Comparison of ENCODE assay signal across 1 cellular context in the genomic region with DNA sequence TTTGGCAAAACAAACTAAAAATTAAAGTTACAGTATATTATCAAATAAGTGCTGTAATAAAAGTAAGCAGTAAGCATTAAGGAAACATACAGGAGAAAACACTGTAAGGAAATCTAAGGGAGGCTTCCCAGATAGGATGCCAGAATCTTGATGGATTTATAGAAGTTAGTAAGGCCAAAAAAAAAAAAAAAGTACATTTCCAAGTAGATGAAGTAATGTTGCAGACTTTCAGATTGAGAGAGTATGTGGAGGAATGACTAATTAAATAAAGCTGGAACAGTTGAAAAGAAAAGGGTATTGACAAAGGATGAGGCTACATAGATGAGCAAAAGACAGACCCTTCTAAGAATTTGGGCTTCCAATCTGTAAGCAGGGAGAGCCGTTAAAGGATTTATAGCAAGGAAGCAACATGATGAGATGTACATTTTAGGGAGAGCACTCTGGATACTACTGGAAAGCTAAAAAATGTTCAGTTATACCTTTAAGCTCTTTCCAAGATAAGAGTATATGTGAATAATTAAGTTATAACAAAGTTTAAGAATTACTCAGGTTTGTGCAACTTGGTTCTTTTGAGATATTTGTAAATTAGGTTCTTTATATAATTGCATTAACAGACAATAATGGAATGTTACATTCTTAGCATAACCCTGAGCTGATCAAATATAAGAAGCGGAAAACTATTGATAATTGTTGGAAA.
TF ChIP-seq lines count a peak whose summit lies in the region.

No MANE protein-coding gene starts in this region.

TF ChIP-seq in IMR-90, 13 proteins besides CTCF, POLR2A, EP300 and RAD21 (continued from another document):
- TF ChIP-seq USF2 (IDR thresholded peaks at IDR 0.05; ENCODE audit: low read depth, low read length) (no peak), RCOR1 (IDR thresholded peaks at IDR 0.05; ENCODE audit: insufficient replicate concordance, low read length) (no peak), MAZ (IDR thresholded peaks at IDR 0.05; ENCODE audit: borderline replicate concordance, low read depth, low read length) (no peak), ELK1 (IDR thresholded peaks at IDR 0.05; ENCODE audit: borderline replicate concordance, low read depth, low read length) (no peak), MAFK (IDR thresholded peaks at IDR 0.05; ENCODE audit: low read depth, low read length) (no peak), FOS (IDR thresholded peaks at IDR 0.05; ENCODE audit: low read depth, low read length) (no peak), NFE2L2 (IDR thresholded peaks at IDR 0.05; ENCODE audit: low read depth, low read length) (no peak), RFX5 (IDR thresholded peaks at IDR 0.05; ENCODE audit: low read depth, low read length) (no peak), BHLHE40 (IDR thresholded peaks at IDR 0.05; ENCODE audit: low read depth, low read length) (no peak)
